10 cellular contexts compared by ENCODE assay signal in genomic region chrX:151825927-151826471, GRCh38.
A peak's percentile ranks its signal among the peaks of the same experiment; 100 is the strongest.
DNase-seq lines count a peak whose midpoint lies in the region; ATAC-seq, FAIRE-seq and TF ChIP-seq lines count a peak whose summit lies in the region.
"Had no signal": no experiment of that assay in that cellular context is flagged by ENCODE, and none has a peak within 500 bp of the region (broad histone marks: within the 10 kb centered on the region; RNA-seq: fewer than 3 reads in every experiment).

No MANE protein-coding gene starts in this region.

- ATAC-seq in left lobe of liver = peak; percentile 31
- ATAC-seq in HG03196 (IDR thresholded peaks at IDR 0.05; ENCODE audit: unreplicated experiment) = no peak

- H2AFZ ChIP-seq in ACC112 (ENCODE audit: low read length, unreplicated experiment) = no peak overlapping the region

- no peak for FAIRE-seq in bronchial epithelial cell (lab: Jason Lieb, UNC)

- H3K4me3 ChIP-seq in ACC112 (ENCODE audit: low read depth, low read length) (no peak overlapping the region), bronchial epithelial cell (ENCODE audit: low read depth, low read length) (no peak overlapping the region)
- H3K4me3 ChIP-seq: ovary had no signal

- intact Hi-C loops in head of caudate nucleus (cut with DNase I) = no loop called here

- peak overlapping the region; percentile 89 for H3K27ac ChIP-seq in ACC112 (ENCODE audit: low read depth, low read length)
- H3K27ac ChIP-seq: ovary had no signal

- DNase-seq in HT1080 (ENCODE audit: low read depth) (peak; percentile 8), bronchial epithelial cell (ENCODE audit: low read depth) (peak; percentile 35), left lobe of liver (ENCODE audit: low spot score) (no peak), head of caudate nucleus (no peak), RKO (ENCODE audit: low spot score) (no peak), SKM-1 treated with dmso at 0.1 percent for 144 hours (lab: John Stamatoyannopoulos, UW; ENCODE audit: unreplicated experiment) (no peak)
- DNase-seq: NCI-H2029, ovary had no signal

- H3K27me3 ChIP-seq in ACC112 (ENCODE audit: insufficient read depth, low read length) (no peaks in the 10 kb centered on the region), bronchial epithelial cell (ENCODE audit: control insufficient read depth, insufficient read depth, low read length) (no peaks in the 10 kb centered on the region)
- H3K27me3 ChIP-seq: ovary had no signal

- no peaks in the 10 kb centered on the region for H3K79me2 ChIP-seq in ACC112 (ENCODE audit: control insufficient read depth, insufficient read depth, low read length, unreplicated experiment)

- peak; percentile 40 for TF ChIP-seq CTCF in bronchial epithelial cell (IDR thresholded peaks at IDR 0.05; ENCODE audit: insufficient read depth, low read length, severe bottlenecking)

- H3K4me1 ChIP-seq in ACC112 (ENCODE audit: control insufficient read depth, insufficient read depth, low read length, unreplicated experiment) = peaks cover 21% of the 10 kb centered on the region

- H3K36me3 ChIP-seq in ACC112 (ENCODE audit: insufficient read depth, low read length) (no peaks in the 10 kb centered on the region), bronchial epithelial cell (ENCODE audit: control insufficient read depth, insufficient read depth, low read length) (no peaks in the 10 kb centered on the region)
- H3K36me3 ChIP-seq: ovary had no signal

Comparison
In these comparisons a context has a peak if more than half of its experiments do, and no peak if none do; other contexts are left out.
1. DNase-seq: peak in HT1080 (single experiment) and bronchial epithelial cell (single experiment); none in left lobe of liver (single experiment), head of caudate nucleus (0 of 42), RKO (single experiment) and SKM-1 treated with dmso at 0.1 percent for 144 hours (single experiment).